ENCODE assay signal across 1 cellular context in genomic region chr5:52702877-52703276, GRCh38.
TF ChIP-seq lines count a peak whose summit lies in the region.

No MANE protein-coding gene starts in this region.

TF ChIP-seq in endothelial cell of umbilical vein, 7 proteins besides CTCF, POLR2A, EP300 and RAD21 (continued from another document):
- TF ChIP-seq EZH2 (IDR thresholded peaks at IDR 0.05; ENCODE audit: borderline replicate concordance, low read depth, low read length, severe bottlenecking) (no peak), GATA2 (IDR thresholded peaks at IDR 0.05; ENCODE audit: insufficient read depth, insufficient read length, low read depth, low read length) (no peak)
TF ChIP-seq in endothelial cell of umbilical vein: peak in this region for 0.
